In genomic region chr19:58009666-58010301, GRCh38 we compare ENCODE assay signal across 8 cellular contexts. TPM values are rescaled to one million over a fixed set of nuclear protein-coding genes. Genes with fewer than 3 reads are reported as not detected.
DNase-seq lines count a peak whose midpoint lies in the region; ATAC-seq, FAIRE-seq and TF ChIP-seq lines count a peak whose summit lies in the region.

No MANE protein-coding gene starts in this region.

- peaks cover 4 to 8% of the 10 kb centered on the region in 2 donors for H3K36me3 ChIP-seq in kidney (ENCODE audit: control insufficient read depth in 1 of 2, insufficient read depth in 2 of 2, low read length in 2 of 2)

- no peak for TF ChIP-seq CTCF in GM13976 (IDR thresholded peaks at IDR 0.05; ENCODE audit: borderline replicate concordance, control extremely low read depth, extremely low read depth, insufficient read depth, missing control alignments)
- TF ChIP-seq CTCF in kidney (IDR thresholded peaks at IDR 0.05; ENCODE audit: borderline replicate concordance, extremely low read depth, insufficient read depth) = no peak
- no peak for TF ChIP-seq CTCF in progenitor cell of endocrine pancreas (IDR thresholded peaks at IDR 0.05; ENCODE audit: unreplicated experiment)

- no peaks in the 10 kb centered on the region for H3K27me3 Mint-ChIP-seq in progenitor cell of endocrine pancreas

- H3K36me3 Mint-ChIP-seq in progenitor cell of endocrine pancreas (ENCODE audit: insufficient read depth) = peaks cover 72% of the 10 kb centered on the region

- H3K27ac Mint-ChIP-seq in progenitor cell of endocrine pancreas = no peak overlapping the region

- H3K9ac ChIP-seq in kidney (ENCODE audit: low read length in 2 of 2) = peak overlapping the region in 1 of 2 donors; percentile 94

- peak; percentile 73 to 76 for ATAC-seq in activated CD4-positive, CD25-positive, alpha-beta regulatory T cell treated with anti-CD3 and anti-CD28 coated beads, Interleukin-2, amount 50 U/mL, for 24 hours
- ATAC-seq in HG02938 (IDR thresholded peaks at IDR 0.05; ENCODE audit: unreplicated experiment) = no peak

- no peaks in the 10 kb centered on the region for H3K4me1 Mint-ChIP-seq in progenitor cell of endocrine pancreas (ENCODE audit: low read depth)

- intact Hi-C loops in kidney (cut with DNase I) = no loop called here

- peak overlapping the region; percentile 58 to 74 for H3K4me3 ChIP-seq in kidney (ENCODE audit: low read length in 2 of 2)

- H3K27ac ChIP-seq in cingulate gyrus (ENCODE audit: low read depth, low read length) (peak overlapping the region; percentile 79), kidney (ENCODE audit: low read depth in 2 of 2, low read length in 2 of 2) (peak overlapping the region; percentile 63 to 90)

- peaks cover 0 to 4% of the 10 kb centered on the region in 2 donors for H3K9me3 ChIP-seq in kidney (ENCODE audit: control insufficient read depth in 1 of 2, low read length in 2 of 2)

- no peak overlapping the region for H3K4me3 Mint-ChIP-seq in progenitor cell of endocrine pancreas (ENCODE audit: low read depth)

- in situ Hi-C loops in GM13976 (cut with MboI; ENCODE audit: low sequenced_read_pairs, unreplicated experiment) = no loop called here

- H3K4me1 ChIP-seq in kidney (ENCODE audit: control insufficient read depth in 1 of 2, insufficient read depth in 1 of 2, low read depth in 1 of 2, low read length in 2 of 2) = peaks cover 0 to 6% of the 10 kb centered on the region in 2 donors

- DNase-seq in GM13976 (ENCODE audit: low spot score) (peak; percentile 69), NCI-H1417 treated with DMSO at 0.1 percent for 48 hours (lab: John Stamatoyannopoulos, UW) (peak; percentile 16), kidney (peak; percentile 95), progenitor cell of endocrine pancreas (ENCODE audit: low spot score, unreplicated experiment) (no peak)
- DNase-seq in stimulated activated CD4-positive, alpha-beta T cell treated with anti-CD3 and anti-CD28 coated beads, Interleukin-15, amount 100 ng/mL, for 48 hours (ENCODE audit: low read depth in 2 of 2) = peak; percentile 29 to 54

- FAIRE-seq in kidney (lab: Jason Lieb, UNC) = no peak

- peaks cover 58% of the 10 kb centered on the region for H3K9me3 Mint-ChIP-seq in progenitor cell of endocrine pancreas (ENCODE audit: low read depth)

RNA-seq across cellular contexts. Expression of gene ZNF606, which starts 7.2 kb away (rescaled TPM):
- total RNA-seq in kidney = 23.0 TPM
- 7.2 TPM for polyA plus RNA-seq in kidney (ENCODE audit: insufficient read depth, low read depth, low replicate concordance)
- total RNA-seq in progenitor cell of endocrine pancreas = 48.6 and 49.0 TPM in 2 replicates

RNA-seq across cellular contexts. Expression of gene ZSCAN1, which starts 24.0 kb away (rescaled TPM):
- 0.98 TPM for total RNA-seq in kidney
- 2.8 TPM for polyA plus RNA-seq in kidney (ENCODE audit: insufficient read depth, low read depth, low replicate concordance)
- 4.8 and 6.7 TPM in 2 replicates for total RNA-seq in progenitor cell of endocrine pancreas

RNA-seq across cellular contexts. Expression of gene C19orf18, which starts 35.5 kb away (rescaled TPM):
- total RNA-seq in kidney (0.85 TPM), progenitor cell of endocrine pancreas (1.6 and 1.8 TPM in 2 replicates)
- 1.7 TPM for polyA plus RNA-seq in kidney (ENCODE audit: insufficient read depth, low read depth, low replicate concordance)

RNA-seq across cellular contexts. Expression of gene ZNF135, which starts 49.3 kb away (rescaled TPM):
- total RNA-seq in kidney (9.7 TPM), progenitor cell of endocrine pancreas (17.3 and 17.9 TPM in 2 replicates)
- polyA plus RNA-seq in kidney (ENCODE audit: insufficient read depth, low read depth, low replicate concordance) = 5.6 TPM
